ENCODE assay signal across 10 cellular contexts in the genomic region with DNA sequence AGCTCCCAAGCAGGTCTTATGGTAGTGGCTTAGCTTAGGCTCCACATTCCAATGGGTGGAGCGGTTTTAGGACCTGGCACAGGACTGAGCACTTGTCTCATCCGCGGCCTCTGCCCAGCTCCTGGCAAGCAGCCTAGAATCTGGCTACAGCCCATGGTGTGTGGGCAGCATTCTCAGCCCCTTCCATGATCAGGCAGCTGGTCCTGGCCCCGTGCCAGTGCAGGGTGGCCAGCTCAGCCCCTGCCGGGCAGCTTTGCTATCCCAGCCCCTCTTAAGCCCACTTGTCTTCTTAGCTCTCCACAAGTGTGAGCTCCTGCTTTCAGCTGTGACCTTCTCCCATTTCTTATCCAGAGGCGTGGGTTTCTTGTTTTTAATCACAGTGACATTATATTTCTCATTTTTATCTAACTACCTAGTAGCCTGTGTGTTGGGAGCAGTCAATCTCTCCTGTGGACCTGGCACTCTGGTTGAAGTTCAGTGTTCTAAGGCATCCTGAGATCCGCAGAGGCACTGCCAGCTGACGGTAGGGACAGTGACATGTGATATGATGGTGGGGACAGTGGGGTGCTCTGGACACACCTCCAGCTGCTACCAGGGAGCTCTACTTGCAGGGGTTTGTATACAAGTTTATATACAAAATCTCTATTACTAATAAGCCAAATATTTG.
DNase-seq lines count a peak whose midpoint lies in the region; ATAC-seq and TF ChIP-seq lines count a peak whose summit lies in the region.
"Had no signal": no experiment of that assay in that cellular context is flagged by ENCODE, and none has a peak within 500 bp of the region (broad histone marks: within the 10 kb centered on the region; RNA-seq: fewer than 3 reads in every experiment).

No MANE protein-coding gene starts in this region.

- H3K9ac ChIP-seq in PC-3 (ENCODE audit: low read length) = no peak overlapping the region

- POLR2A ChIA-PET in PC-3 (lab: Charles Lee; ENCODE audit: unreplicated experiment) = no interaction called here
- POLR2A ChIA-PET in activated CD4-positive, alpha-beta memory T cell treated with anti-CD3 and anti-CD28 coated beads for 36 hours (lab: Charles Lee) = no interaction called here

- H3K9me2 ChIP-seq in PC-3 (replicated peaks; ENCODE audit: low read length) = no peaks in the 10 kb centered on the region

- no peaks in the 10 kb centered on the region for H3K36me3 ChIP-seq in PC-3 (ENCODE audit: low read depth, low read length)

- H3K9me3 ChIP-seq in PC-3 (ENCODE audit: low read length) = no peaks in the 10 kb centered on the region

- H4K20me1 ChIP-seq in PC-3 (ENCODE audit: low read length) = no peaks in the 10 kb centered on the region

- no peak for TF ChIP-seq CTCF in PC-3 (conservative IDR thresholded peaks at IDR 0.05; ENCODE audit: low read depth, low read length)
- TF ChIP-seq CTCF in foreskin keratinocyte (conservative IDR thresholded peaks at IDR 0.05) = no peak

- intact Hi-C loops in PC-3 (cut with micrococcal nuclease) = no loop called here
- intact Hi-C loops in activated CD4-positive, alpha-beta memory T cell treated with anti-CD3 and anti-CD28 coated beads for 36 hours (cut with micrococcal nuclease) = no loop called here

- H3K9me3 Mint-ChIP-seq in activated CD4-positive, alpha-beta memory T cell treated with anti-CD3 and anti-CD28 coated beads for 36 hours = no peaks in the 10 kb centered on the region

- H3K36me3 Mint-ChIP-seq in activated CD4-positive, alpha-beta memory T cell treated with anti-CD3 and anti-CD28 coated beads for 36 hours = no peaks in the 10 kb centered on the region

- no peaks in the 10 kb centered on the region for H3K4me1 Mint-ChIP-seq in activated CD4-positive, alpha-beta memory T cell treated with anti-CD3 and anti-CD28 coated beads for 36 hours (ENCODE audit: low read depth)

- ATAC-seq in PC-3 = peak; percentile 81
- ATAC-seq in foreskin keratinocyte = peak; percentile 34
- ATAC-seq in GM18502 (IDR thresholded peaks at IDR 0.05; ENCODE audit: poor library complexity, unreplicated experiment) = no peak
- ATAC-seq in HG03457 (IDR thresholded peaks at IDR 0.05; ENCODE audit: unreplicated experiment) = no peak

- peaks cover 9% of the 10 kb centered on the region for H3K27me3 Mint-ChIP-seq in activated CD4-positive, alpha-beta memory T cell treated with anti-CD3 and anti-CD28 coated beads for 36 hours

- no peak overlapping the region for H3K27ac Mint-ChIP-seq in activated CD4-positive, alpha-beta memory T cell treated with anti-CD3 and anti-CD28 coated beads for 36 hours

- no peak overlapping the region for H2AFZ ChIP-seq in PC-3 (ENCODE audit: low read length)

- peak overlapping the region; percentile 48; the same call in 1 of the 2 replicates for H3K4me3 ChIP-seq in PC-3 (ENCODE audit: low read length)

- no peaks in the 10 kb centered on the region for H3K79me2 ChIP-seq in PC-3 (ENCODE audit: low read length)

- H3K4me1 ChIP-seq in PC-3 (ENCODE audit: insufficient read depth, low read length) (peaks cover 41% of the 10 kb centered on the region), foreskin keratinocyte (peaks cover 8% of the 10 kb centered on the region)

- H3F3A ChIP-seq in PC-3 (ENCODE audit: low read length, unreplicated experiment) = peaks cover 4% of the 10 kb centered on the region

- peak overlapping the region; percentile 65 for H3K27ac ChIP-seq in PC-3 (ENCODE audit: low read length)
- no peak overlapping the region for H3K27ac ChIP-seq in foreskin keratinocyte

- H3K4me3 Mint-ChIP-seq in activated CD4-positive, alpha-beta memory T cell treated with anti-CD3 and anti-CD28 coated beads for 36 hours = no peak overlapping the region

- BruUV-seq in PC-3 (replicated peaks; lab: Mats Ljungman, UMichigan) = no TSS peak

- no peaks in the 10 kb centered on the region for H3K27me3 ChIP-seq in PC-3 (ENCODE audit: low read length)
- H3K27me3 ChIP-seq in foreskin keratinocyte = peaks cover 18% of the 10 kb centered on the region

- H3K4me2 ChIP-seq in PC-3 (ENCODE audit: low read length) = peak overlapping the region; percentile 79

- CTCF ChIA-PET in PC-3 (lab: Charles Lee) = interaction anchor here (0.6 kb wide), 2 partner anchors 120 to 373 kb away, joined by 4 read pairs; partner anchors contain the start of gene PRND
- CTCF ChIA-PET in activated CD4-positive, alpha-beta memory T cell treated with anti-CD3 and anti-CD28 coated beads for 36 hours (lab: Charles Lee) = interaction anchor here (0.9 to 1.3 kb wide), 3 partner anchors 11 to 121 kb away, joined by 3 read pairs; no protein-coding TSS in a partner anchor

- peak; percentile 48 for DNase-seq in GM03348 (ENCODE audit: low spot score)
- peak; percentile 94 for DNase-seq in PC-3
- DNase-seq in foreskin keratinocyte = peak in 1 of 2 donors; percentile 28
- peak; percentile 86 for DNase-seq in renal cortical epithelial cell (ENCODE audit: low read depth)
- no peak for DNase-seq in D341Med (ENCODE audit: low spot score)
- no peak for DNase-seq in activated CD4-positive, alpha-beta memory T cell treated with anti-CD3 and anti-CD28 coated beads for 36 hours
- DNase-seq: activated gamma-delta T cell, SW 1271 had no signal

Comparison
In these comparisons a context has a peak if more than half of its experiments do, and no peak if none do; other contexts are left out.
1. DNase-seq: peak in GM03348 (single experiment), PC-3 (single experiment) and renal cortical epithelial cell (single experiment); none in D341Med (single experiment) and activated CD4-positive, alpha-beta memory T cell treated with anti-CD3 and anti-CD28 coated beads for 36 hours (single experiment).
2. ATAC-seq: peak in PC-3 (single experiment) and foreskin keratinocyte (single experiment); none in GM18502 (single experiment) and HG03457 (single experiment).